In the genomic region with DNA sequence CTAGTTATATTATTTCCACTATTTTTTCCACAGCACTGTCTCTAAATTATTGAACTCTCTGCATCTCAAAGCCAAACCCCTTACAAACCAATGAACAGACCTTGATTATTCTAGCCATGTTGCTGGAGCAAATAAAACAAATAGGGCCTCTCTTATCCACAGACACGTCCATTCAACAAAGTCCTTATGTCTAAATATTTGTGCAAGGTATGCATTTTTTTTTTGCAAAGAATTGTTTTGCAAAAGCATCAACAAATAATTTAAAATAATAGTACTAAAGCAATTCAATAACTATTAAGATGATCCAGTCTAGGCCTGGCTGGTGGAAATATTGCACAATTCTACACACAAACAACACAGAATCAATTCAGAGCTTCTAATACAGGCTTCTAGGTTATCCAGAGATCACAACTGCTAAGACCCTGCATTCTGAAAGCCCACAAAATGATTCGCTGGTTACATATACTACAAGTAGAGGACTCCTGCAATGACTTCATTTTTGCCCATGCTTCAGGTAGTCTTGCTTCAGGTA, we compare ENCODE assay signal across 23 cellular contexts.
DNase-seq lines count a peak whose midpoint lies in the region; ATAC-seq, FAIRE-seq and TF ChIP-seq lines count a peak whose summit lies in the region.
"Had no signal": no experiment of that assay in that cellular context is flagged by ENCODE, and none has a peak within 500 bp of the region (broad histone marks: within the 10 kb centered on the region; RNA-seq: fewer than 3 reads in every experiment).

No MANE protein-coding gene starts in this region.

- TF ChIP-seq EP300 in HepG2 (IDR thresholded peaks at IDR 0.05; ENCODE audit: low read depth in 2 of 2, low read length in 2 of 2) = no peak
- no peak for TF ChIP-seq EP300 in HepG2 (CRISPR knock-in tag; IDR thresholded peaks at IDR 0.05; ENCODE audit: borderline replicate concordance)

- whole genome bisulfite sequencing in HepG2 (ENCODE audit: low lambda C conversion rate) = 18% methylated on average over 2 of the region's 2 CpGs
- WGBS in right lobe of liver (ENCODE audit: insufficient coverage, low coverage, low lambda C conversion rate, missing lambda C conversion rate) = 54% methylated on average over 2 of the region's 2 CpGs
- WGBS in IMR-90 (ENCODE audit: extremely low coverage in 2 of 2, insufficient read length in 1 of 2), 2 experiments = no CpG with 5 or more reads among the region's 2 CpGs

- H3K18ac ChIP-seq in IMR-90 (ENCODE audit: low read depth, low read length) = no peak overlapping the region

- no peak overlapping the region for H4K8ac ChIP-seq in IMR-90 (ENCODE audit: low read depth in 2 of 2, low read length in 2 of 2)

- BruUV-seq in HepG2 (replicated peaks; lab: Mats Ljungman, UMichigan) (no TSS peak), IMR-90 (replicated peaks; lab: Mats Ljungman, UMichigan) (no TSS peak)

- TF ChIP-seq POLR2A in HepG2 (IDR thresholded peaks at IDR 0.05; ENCODE audit: insufficient read depth in 1 of 2, low read depth in 2 of 2, low read length in 2 of 2) = no peak
- TF ChIP-seq POLR2A in right lobe of liver (IDR thresholded peaks at IDR 0.05) = no peak
- no peak for TF ChIP-seq POLR2A in IMR-90 (IDR thresholded peaks at IDR 0.05; ENCODE audit: low read depth, low read length)

- no peaks in the 10 kb centered on the region for H3K27me3 Mint-ChIP-seq in neural progenitor cell (ENCODE audit: insufficient read depth, low read depth)
- H3K27me3 Mint-ChIP-seq: CD4-positive, CD25-positive, alpha-beta regulatory T cell; CD8-positive, alpha-beta memory T cell had no signal

- no peak overlapping the region for H3K4me2 ChIP-seq in HepG2 (ENCODE audit: low read depth, low read length)
- no peak overlapping the region for H3K4me2 ChIP-seq in IMR-90 (ENCODE audit: low read depth, low read length)
- H3K4me2 ChIP-seq in neural progenitor cell = no peak overlapping the region
- H3K4me2 ChIP-seq: BLaER1 had no signal

- H3K4me1 ChIP-seq in HepG2 (ENCODE audit: insufficient read depth, low read length) (no peaks in the 10 kb centered on the region), right lobe of liver (no peaks in the 10 kb centered on the region), IMR-90 (ENCODE audit: control insufficient read depth, insufficient read depth, low read length) (0 out of 2 replicates have a peak, but pooled peaks cover 2% of the 10 kb centered on the region), neural progenitor cell (peaks cover 3% of the 10 kb centered on the region)
- H3K4me1 ChIP-seq: BE2C, BLaER1 had no signal

- H3K9me3 ChIP-seq in HepG2 (ENCODE audit: low read length) (no peaks in the 10 kb centered on the region), right lobe of liver (no peaks in the 10 kb centered on the region), IMR-90 (ENCODE audit: control insufficient read depth, insufficient read depth, low read length) (no peaks in the 10 kb centered on the region), neural progenitor cell (ENCODE audit: low read depth) (no peaks in the 10 kb centered on the region)
- H3K9me3 ChIP-seq: BE2C, BLaER1 had no signal

- no peak overlapping the region for H3K9ac ChIP-seq in HepG2 (ENCODE audit: insufficient read depth, low read depth, low read length)
- no peak overlapping the region for H3K9ac ChIP-seq in IMR-90 (ENCODE audit: low read depth, low read length)
- H3K9ac ChIP-seq in neural progenitor cell = no peak overlapping the region
- H3K9ac ChIP-seq: BLaER1 had no signal

- H2BK5ac ChIP-seq in IMR-90 (ENCODE audit: low read depth, low read length, poor library complexity, severe bottlenecking) = no peak overlapping the region

- no peak for FAIRE-seq in HepG2 (lab: Jason Lieb, UNC)
- FAIRE-seq: D721Med, G401.6, GM12891, GM19239 had no signal

- intact Hi-C loops in HepG2 (cut with micrococcal nuclease; ENCODE audit: unreplicated experiment) (no loop called here), right lobe of liver (cut with DNase I) (no loop called here), IMR-90 (cut with micrococcal nuclease) (no loop called here)

- no peak overlapping the region for H3K4ac ChIP-seq in IMR-90 (ENCODE audit: low read depth, low read length)

- no peak overlapping the region for H2AK9ac ChIP-seq in IMR-90 (replicated peaks; ENCODE audit: low read depth, low read length, poor library complexity)

- no peaks in the 10 kb centered on the region for H4K20me1 ChIP-seq in HepG2 (ENCODE audit: insufficient read depth, low read length)
- no peaks in the 10 kb centered on the region for H4K20me1 ChIP-seq in IMR-90 (ENCODE audit: insufficient read depth, low read length)
- no peaks in the 10 kb centered on the region for H4K20me1 ChIP-seq in neural progenitor cell (ENCODE audit: low read depth)
- H4K20me1 ChIP-seq: BLaER1 had no signal

- H3K36me3 ChIP-seq in HepG2 (replicated peaks in 1 of 2; ENCODE audit: control insufficient read depth in 1 of 2, insufficient read depth in 2 of 2, low read length in 2 of 2) = no peaks in the 10 kb centered on the region
- no peaks in the 10 kb centered on the region for H3K36me3 ChIP-seq in right lobe of liver
- no peaks in the 10 kb centered on the region for H3K36me3 ChIP-seq in IMR-90 (ENCODE audit: control insufficient read depth, insufficient read depth, low read length)
- H3K36me3 ChIP-seq in neural progenitor cell = no peaks in the 10 kb centered on the region
- H3K36me3 ChIP-seq: BE2C, BLaER1 had no signal

- H3K14ac ChIP-seq in IMR-90 (replicated peaks; ENCODE audit: low read depth, low read length) = no peak overlapping the region

- no peak overlapping the region for H3K4me3 Mint-ChIP-seq in neural progenitor cell
- H3K4me3 Mint-ChIP-seq: CD14-positive monocyte; CD4-positive, alpha-beta memory T cell; CD4-positive, CD25-positive, alpha-beta regulatory T cell; CD8-positive, alpha-beta memory T cell had no signal

- dilution Hi-C loops in IMR-90 (cut with HindIII; ENCODE audit: low sequenced_read_pairs, unreplicated experiment) = no loop called here

- no peaks in the 10 kb centered on the region for H3K27me3 ChIP-seq in HepG2 (ENCODE audit: control insufficient read depth in 1 of 2, insufficient read depth in 2 of 2, low read length in 2 of 2)
- H3K27me3 ChIP-seq in right lobe of liver = no peaks in the 10 kb centered on the region
- no peaks in the 10 kb centered on the region for H3K27me3 ChIP-seq in IMR-90 (ENCODE audit: control insufficient read depth, insufficient read depth, low read length)
- H3K27me3 ChIP-seq in neural progenitor cell = no peaks in the 10 kb centered on the region
- H3K27me3 ChIP-seq: BLaER1 had no signal

- POLR2A ChIA-PET in HepG2 (lab: Yijun Ruan, JAX) (no interaction called here), IMR-90 (lab: Charles Lee; ENCODE audit: unreplicated experiment) (no interaction called here)

- H3K4me1 Mint-ChIP-seq in neural progenitor cell = no peaks in the 10 kb centered on the region
- H3K4me1 Mint-ChIP-seq: CD14-positive monocyte; CD4-positive, alpha-beta memory T cell; CD4-positive, CD25-positive, alpha-beta regulatory T cell; CD8-positive, alpha-beta memory T cell had no signal

- H3F3A ChIP-seq in neural progenitor cell (ENCODE audit: low read depth) = no peaks in the 10 kb centered on the region

- no peak overlapping the region for H3K56ac ChIP-seq in IMR-90 (ENCODE audit: extremely low read depth, insufficient read depth, low read length)

- in situ Hi-C loops in HepG2 (cut with HindIII; ENCODE audit: extremely low pct_ligation_motif_present, low pct_unique_long_range_greater_than_20kb) = no loop called here
- in situ Hi-C loops in IMR-90 (cut with MboI; ENCODE audit: low sequenced_read_pairs) = no loop called here

- no peak overlapping the region for H2BK20ac ChIP-seq in IMR-90 (ENCODE audit: low read depth, low read length)

- H3K4me3 ChIP-seq in HepG2 (replicated peaks in 1 of 3; ENCODE audit: insufficient read depth in 1 of 3, low read depth in 2 of 3, low read length in 3 of 3) = no peak overlapping the region
- H3K4me3 ChIP-seq in right lobe of liver = no peak overlapping the region
- no peak overlapping the region for H3K4me3 ChIP-seq in IMR-90 (ENCODE audit: insufficient read depth, low read depth, low read length)
- H3K4me3 ChIP-seq in neural progenitor cell = no peak overlapping the region
- H3K4me3 ChIP-seq: BLaER1 had no signal

- no peak for ATAC-seq in HepG2
- no peak for ATAC-seq in right lobe of liver
- ATAC-seq in IMR-90 (ENCODE audit: low read depth) = no peak

- H2AK5ac ChIP-seq in IMR-90 (ENCODE audit: low read depth, low read length) = no peak overlapping the region

- H3K27ac ChIP-seq in HepG2 (ENCODE audit: extremely low read length, insufficient read depth, low read length) = no peak overlapping the region
- no peak overlapping the region for H3K27ac ChIP-seq in right lobe of liver
- no peak overlapping the region for H3K27ac ChIP-seq in IMR-90 (ENCODE audit: insufficient read depth, low read length)
- H3K27ac ChIP-seq in epithelial cell of prostate = peak overlapping the region; percentile 69
- H3K27ac ChIP-seq in neural progenitor cell = no peak overlapping the region
- H3K27ac ChIP-seq: 22Rv1, BLaER1 had no signal

- H2BK120ac ChIP-seq in IMR-90 (ENCODE audit: low read depth, low read length) = no peak overlapping the region

- no peaks in the 10 kb centered on the region for H3K9me1 ChIP-seq in IMR-90 (ENCODE audit: insufficient read depth, low read length)

- H4K91ac ChIP-seq in IMR-90 (ENCODE audit: insufficient read depth, low read depth, low read length) = no peak overlapping the region

- no peak for TF ChIP-seq RAD21 in HepG2 (CRISPR knock-in tag; IDR thresholded peaks at IDR 0.05)
- no peak for TF ChIP-seq RAD21 in IMR-90 (IDR thresholded peaks at IDR 0.05; ENCODE audit: low read length)

- no peak overlapping the region for H2AFZ ChIP-seq in HepG2 (ENCODE audit: low read length)
- no peak overlapping the region for H2AFZ ChIP-seq in IMR-90 (replicated peaks; ENCODE audit: low read length, poor library complexity)
- H2AFZ ChIP-seq in neural progenitor cell (replicated peaks) = no peak overlapping the region

- H3K79me2 ChIP-seq in HepG2 (ENCODE audit: insufficient read depth, low read length) (no peaks in the 10 kb centered on the region), neural progenitor cell (ENCODE audit: low read depth) (no peaks in the 10 kb centered on the region)

- no peaks in the 10 kb centered on the region for H3K9me3 Mint-ChIP-seq in neural progenitor cell
- H3K9me3 Mint-ChIP-seq: CD14-positive monocyte had no signal

- no peak overlapping the region for H4K5ac ChIP-seq in IMR-90 (ENCODE audit: low read depth, low read length)

- DNase-seq in HepG2 (ENCODE audit: low spot score) = no peak
- no peak for DNase-seq in right lobe of liver
- DNase-seq in IMR-90 = no peak
- no peak for DNase-seq in epithelial cell of prostate (ENCODE audit: low read depth, low spot score)
- no peak for DNase-seq in D341Med (ENCODE audit: low spot score)
- DNase-seq in kidney glomerular epithelial cell (lab: John Stamatoyannopoulos, UW) = no peak
- no peak for DNase-seq in neural progenitor cell (ENCODE audit: low spot score)
- DNase-seq: ACHN; BE2C; C1 segment of cervical spinal cord; CD4-positive, alpha-beta memory T cell; CD4-positive, CD25-positive, alpha-beta regulatory T cell; CD8-positive, alpha-beta memory T cell; COR-L47; DMS79 treated with DMSO at 0.1 percent for 48 hours; GF-D8 had no signal

- no peak overlapping the region for H2BK15ac ChIP-seq in IMR-90 (ENCODE audit: low read depth, low read length)

- H3K27ac Mint-ChIP-seq in neural progenitor cell = no peak overlapping the region
- H3K27ac Mint-ChIP-seq: CD14-positive monocyte; CD4-positive, alpha-beta memory T cell; CD4-positive, CD25-positive, alpha-beta regulatory T cell; CD8-positive, alpha-beta memory T cell had no signal

- H3K36me3 Mint-ChIP-seq in neural progenitor cell = no peaks in the 10 kb centered on the region
- H3K36me3 Mint-ChIP-seq: CD14-positive monocyte; CD4-positive, alpha-beta memory T cell; CD4-positive, CD25-positive, alpha-beta regulatory T cell; CD8-positive, alpha-beta memory T cell had no signal

- no peaks in the 10 kb centered on the region for H3K79me1 ChIP-seq in IMR-90 (ENCODE audit: low read depth in 1 of 2, low read length in 2 of 2)

- H3K23ac ChIP-seq in IMR-90 (ENCODE audit: low read depth, low read length) = no peak overlapping the region

- CTCF ChIA-PET in HepG2 (lab: Yijun Ruan, JAX; ENCODE audit: low intra/inter-chr PET ratio, low total read pairs) = no interaction called here
- CTCF ChIA-PET in IMR-90 (lab: Yijun Ruan, JAX) = no interaction called here

- TF ChIP-seq CTCF in HepG2 (CRISPR knock-in tag; IDR thresholded peaks at IDR 0.05) = no peak
- TF ChIP-seq CTCF in right lobe of liver (IDR thresholded peaks at IDR 0.05) = no peak
- TF ChIP-seq CTCF in IMR-90 (conservative IDR thresholded peaks at IDR 0.05; ENCODE audit: low read depth, low read length) = no peak
- no peak for TF ChIP-seq CTCF in neural progenitor cell (IDR thresholded peaks at IDR 0.05)
